Comparison of ENCODE assay signal across 24 cellular contexts in the genomic region with DNA sequence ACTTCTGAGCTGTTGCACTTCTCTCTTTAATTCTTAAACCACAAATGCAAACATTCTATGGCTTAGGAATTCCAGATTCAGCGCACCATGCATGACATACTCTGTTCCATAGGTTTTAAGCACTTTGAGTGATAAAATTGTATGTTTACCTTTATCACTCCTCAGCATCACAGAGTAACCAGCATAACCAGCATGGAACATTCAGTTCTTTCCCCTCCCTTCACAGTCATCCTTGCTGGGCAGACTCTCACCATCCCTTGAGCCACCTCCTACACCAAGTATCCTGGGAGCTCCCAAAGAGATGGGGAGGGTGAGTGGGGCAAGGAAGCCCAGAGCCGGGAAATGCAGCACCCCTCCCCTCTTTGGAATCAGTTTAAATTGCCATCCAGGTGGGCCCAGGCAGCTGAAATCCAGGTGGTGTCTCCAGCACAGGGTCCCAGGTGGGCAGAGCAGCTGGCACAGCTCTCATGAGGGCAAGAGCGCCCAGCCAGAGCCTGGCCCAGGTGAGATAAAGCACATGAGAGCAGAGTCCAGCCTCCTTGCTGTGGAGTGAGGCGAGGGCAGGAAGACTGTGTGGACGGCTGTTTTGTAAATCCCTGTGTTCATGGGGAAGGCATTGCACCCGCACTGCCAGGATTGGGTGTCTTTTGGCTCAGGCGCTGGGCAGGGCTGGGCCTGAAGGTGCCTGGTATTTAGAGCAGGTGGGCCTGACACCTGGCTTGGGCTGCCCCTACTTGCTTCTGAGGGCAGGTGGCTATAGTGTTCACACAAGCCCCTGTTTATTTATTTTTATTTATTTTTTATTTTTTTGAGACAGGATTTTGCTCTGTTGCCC. TPM values are rescaled to one million over a fixed set of nuclear protein-coding genes. Genes with fewer than 3 reads are reported as not detected.
DNase-seq lines count a peak whose midpoint lies in the region; ATAC-seq and TF ChIP-seq lines count a peak whose summit lies in the region.
"Had no signal": no experiment of that assay in that cellular context is flagged by ENCODE, and none has a peak within 500 bp of the region (broad histone marks: within the 10 kb centered on the region; RNA-seq: fewer than 3 reads in every experiment).

No MANE protein-coding gene starts in this region.

- H3K27me3 ChIP-seq in GM23338 (ENCODE audit: insufficient read depth): no peaks in the 10 kb centered on the region
- no peaks in the 10 kb centered on the region for H3K27me3 ChIP-seq in PC-3 (ENCODE audit: low read length)
- no peaks in the 10 kb centered on the region for H3K27me3 ChIP-seq in aorta (ENCODE audit: control insufficient read depth in 1 of 2, insufficient read depth in 2 of 2, low read length in 1 of 2)
- H3K27me3 ChIP-seq: adrenal gland, sigmoid colon, suprapubic skin had no signal

- intact Hi-C loops in PC-3 (cut with micrococcal nuclease) (no loop called here), aorta (cut with DNase I) (no loop called here)

- H3K79me2 ChIP-seq in GM23338 (replicated peaks; ENCODE audit: insufficient read depth) (no peaks in the 10 kb centered on the region), PC-3 (ENCODE audit: low read length) (peaks cover 61% of the 10 kb centered on the region)

- H3K36me3 ChIP-seq in GM23338 (ENCODE audit: insufficient read depth) (no peaks in the 10 kb centered on the region), PC-3 (ENCODE audit: low read depth, low read length) (peaks cover 38% of the 10 kb centered on the region), aorta (ENCODE audit: control insufficient read depth in 1 of 2, insufficient read depth in 2 of 2, low read length in 1 of 2) (no peaks in the 10 kb centered on the region)
- H3K36me3 ChIP-seq: adrenal gland, sigmoid colon, suprapubic skin had no signal

- no peak overlapping the region for H3K4me3 Mint-ChIP-seq in GM23338
- H3K4me3 Mint-ChIP-seq: activated CD8-positive, alpha-beta T cell treated with anti-CD3 and anti-CD28 coated beads, Interleukin-2, amount 10 ng/mL, durations not matched to agents 7 days and 5 days; activated T-cell treated with anti-CD3 and anti-CD28 coated beads, Interleukin-2, amount 50 U/mL, for 24 hours; mesothelial cell of epicardium; nephron; stimulated activated memory B cell treated with anti-CD40 and anti-IgM and Interleukin-4, amounts not matched to agents 10 μg/mL and 1 μg/mL and 100 μg/mL, for 72 hours had no signal

- no peaks in the 10 kb centered on the region for H3K9me3 ChIP-seq in PC-3 (ENCODE audit: low read length)
- H3K9me3 ChIP-seq in aorta (ENCODE audit: control insufficient read depth, low read length): no peaks in the 10 kb centered on the region
- H3K9me3 ChIP-seq: adrenal gland, sigmoid colon, suprapubic skin had no signal

- CTCF ChIA-PET in PC-3 (lab: Charles Lee): no interaction called here

- no peak overlapping the region for H3K4me3 ChIP-seq in GM23338
- H3K4me3 ChIP-seq in PC-3 (ENCODE audit: low read length): no peak overlapping the region
- H3K4me3 ChIP-seq in fibroblast of villous mesenchyme (ENCODE audit: low read depth, low read length): no peak overlapping the region
- no peak overlapping the region for H3K4me3 ChIP-seq in skeletal muscle cell (ENCODE audit: low read depth, low read length)
- H3K4me3 ChIP-seq in aorta (ENCODE audit: low read length in 2 of 2): no peak overlapping the region
- H3K4me3 ChIP-seq: adrenal gland, sigmoid colon, suprapubic skin had no signal

- H3K9me2 ChIP-seq in GM23338 (ENCODE audit: insufficient read depth) (peaks cover 3% of the 10 kb centered on the region; the same call in 1 of the 2 replicates), PC-3 (replicated peaks; ENCODE audit: low read length) (no peaks in the 10 kb centered on the region)

- no peak overlapping the region for H3K9ac ChIP-seq in PC-3 (ENCODE audit: low read length)

- H4K20me1 ChIP-seq in GM23338 (replicated peaks; ENCODE audit: insufficient read depth): no peaks in the 10 kb centered on the region
- no peaks in the 10 kb centered on the region for H4K20me1 ChIP-seq in PC-3 (ENCODE audit: low read length)

- H3K9me3 Mint-ChIP-seq in GM23338: no peaks in the 10 kb centered on the region
- H3K9me3 Mint-ChIP-seq: activated T-cell treated with anti-CD3 and anti-CD28 coated beads, Interleukin-2, amount 50 U/mL, for 24 hours; mesothelial cell of epicardium; nephron; stimulated activated memory B cell treated with anti-CD40 and anti-IgM and Interleukin-4, amounts not matched to agents 10 μg/mL and 1 μg/mL and 100 μg/mL, for 72 hours had no signal

- no TSS peak for BruUV-seq in PC-3 (replicated peaks; lab: Mats Ljungman, UMichigan)

- TF ChIP-seq CTCF in GM23338 (conservative IDR thresholded peaks at IDR 0.05; ENCODE audit: low read depth in 2 of 2) (no peak), PC-3 (conservative IDR thresholded peaks at IDR 0.05; ENCODE audit: low read depth, low read length) (no peak), fibroblast of villous mesenchyme (IDR thresholded peaks at IDR 0.05; ENCODE audit: insufficient read depth, low read depth, low read length) (no peak)

- H3K4me1 ChIP-seq in GM23338 (ENCODE audit: insufficient read depth) (no peaks in the 10 kb centered on the region), PC-3 (ENCODE audit: insufficient read depth, low read length) (peaks cover 10% of the 10 kb centered on the region), aorta (ENCODE audit: control insufficient read depth in 1 of 2, insufficient read depth in 2 of 2, low read length in 2 of 2) (no peaks in the 10 kb centered on the region)
- H3K4me1 ChIP-seq: adrenal gland had no signal

- H3K27ac Mint-ChIP-seq in GM23338: no peak overlapping the region
- H3K27ac Mint-ChIP-seq: activated CD8-positive, alpha-beta T cell treated with anti-CD3 and anti-CD28 coated beads, Interleukin-2, amount 10 ng/mL, durations not matched to agents 7 days and 5 days; activated T-cell treated with anti-CD3 and anti-CD28 coated beads, Interleukin-2, amount 50 U/mL, for 24 hours; mesothelial cell of epicardium; nephron; stimulated activated memory B cell treated with anti-CD40 and anti-IgM and Interleukin-4, amounts not matched to agents 10 μg/mL and 1 μg/mL and 100 μg/mL, for 72 hours had no signal

- H3K4me1 Mint-ChIP-seq in GM23338: no peaks in the 10 kb centered on the region; the same call in 2 of the 3 replicates
- H3K4me1 Mint-ChIP-seq: stimulated activated memory B cell treated with anti-CD40 and anti-IgM and Interleukin-4, amounts not matched to agents 10 μg/mL and 1 μg/mL and 100 μg/mL, for 72 hours had no signal

- H3K4me2 ChIP-seq in GM23338 (no peak overlapping the region), PC-3 (ENCODE audit: low read length) (no peak overlapping the region)

- H3K36me3 Mint-ChIP-seq in GM23338 (ENCODE audit: low read depth): no peaks in the 10 kb centered on the region
- H3K36me3 Mint-ChIP-seq: mesothelial cell of epicardium; stimulated activated memory B cell treated with anti-CD40 and anti-IgM and Interleukin-4, amounts not matched to agents 10 μg/mL and 1 μg/mL and 100 μg/mL, for 72 hours had no signal

- no peak for DNase-seq in GM23338 (ENCODE audit: low spot score)
- no peak for DNase-seq in PC-3
- peak; percentile 84 for DNase-seq in fibroblast of villous mesenchyme (ENCODE audit: low read depth)
- DNase-seq in skeletal muscle cell (ENCODE audit: low read depth): peak; percentile 67
- no peak for DNase-seq in COR-L47 (lab: John Stamatoyannopoulos, UW)
- DNase-seq in globus pallidus (ENCODE audit: low spot score): no peak
- DNase-seq in aorta: no peak
- DNase-seq in NCI-H187 (lab: John Stamatoyannopoulos, UW): no peak
- DNase-seq: activated CD8-positive, alpha-beta T cell treated with anti-CD3 and anti-CD28 coated beads, Interleukin-2, amount 10 ng/mL, durations not matched to agents 7 days and 5 days; activated T-cell treated with anti-CD3 and anti-CD28 coated beads, Interleukin-2, amount 50 U/mL, for 24 hours; adrenal gland; DMS79; glutamatergic neuron; left colon; NCI-H1048; NCI-H2029 treated with DMSO at 0.1 percent for 48 hours; RPMI8226; sigmoid colon; stimulated activated CD4-positive, alpha-beta T cell treated with anti-CD3 and anti-CD28 coated beads, Interleukin-1b, Interleukin-23, amount 100 ng/mL, for 48 hours had no signal

- no peak overlapping the region for H3K27ac ChIP-seq in GM23338 (ENCODE audit: low read depth)
- H3K27ac ChIP-seq in PC-3 (ENCODE audit: low read length): no peak overlapping the region
- H3K27ac ChIP-seq in aorta (ENCODE audit: low read depth in 1 of 2, low read length in 2 of 2): no peak overlapping the region
- H3K27ac ChIP-seq: adrenal gland, sigmoid colon had no signal

- H2AFZ ChIP-seq in GM23338 (0 out of 2 replicates have a peak overlapping the region, but pooled peaks have one; percentile 59), PC-3 (ENCODE audit: low read length) (no peak overlapping the region)

- peaks cover 3% of the 10 kb centered on the region for H3K27me3 Mint-ChIP-seq in GM23338 (ENCODE audit: insufficient read depth, low read depth, poor library complexity)

- ATAC-seq in GM23338 (no peak), PC-3 (peak; percentile 15; the same call in 1 of the 2 replicates), aorta (ENCODE audit: low FRiP score) (no peak)
- ATAC-seq: activated CD4-positive, CD25-positive, alpha-beta regulatory T cell treated with anti-CD3 and anti-CD28 coated beads, Interleukin-2, amount 50 U/mL, for 24 hours; activated CD8-positive, alpha-beta T cell treated with anti-CD3 and anti-CD28 coated beads, Interleukin-2, amount 10 ng/mL, durations not matched to agents 7 days and 5 days; left colon had no signal

- WGBS in aorta, 2 donors: 90 to 93% methylated on average over 7 of the region's 7 CpGs

- POLR2A ChIA-PET in PC-3 (lab: Charles Lee; ENCODE audit: unreplicated experiment): no interaction called here

- H3F3A ChIP-seq in GM23338 (replicated peaks; ENCODE audit: low read depth): no peaks in the 10 kb centered on the region
- no peaks in the 10 kb centered on the region for H3F3A ChIP-seq in PC-3 (ENCODE audit: low read length, unreplicated experiment)

TF ChIP-seq in GM23338, 12 proteins besides CTCF, POLR2A, EP300 and RAD21:
- TF ChIP-seq POLR2AphosphoS5 (IDR thresholded peaks at IDR 0.05; ENCODE audit: low read depth): no peak
- no peak for TF ChIP-seq JUNB (IDR thresholded peaks at IDR 0.05; ENCODE audit: unreplicated experiment)
TF ChIP-seq in GM23338: peak in this region for 0.

RNA-seq across cellular contexts. Expression of gene LAMA3, which starts 36.8 kb away (rescaled TPM):
- total RNA-seq in GM23338 (2014; rRNA removed; shearing (Covaris generic)): 2.6 and 4.9 TPM in 2 replicates
- polyA plus RNA-seq in GM23338 (2016; fragmentation: Nextera tagmentation; extraction: Ambion mirVana) (3.3 and 3.9 TPM in 2 replicates), aorta (10 to 100 TPM in 1 of 2 donors, 1 to 10 TPM in 1; 3.4 to 21.0 TPM)
- total RNA-seq in PC-3 (2014; rRNA removed) (217 and 224 TPM in 2 replicates), fibroblast of villous mesenchyme (2.6 and 5.2 TPM in 2 replicates), aorta (10 to 100 TPM; 14.2 to 29.0 TPM)

Comparison
In these comparisons a context has a peak if more than half of its experiments do, and no peak if none do; other contexts are left out.
1. DNase-seq: peak in fibroblast of villous mesenchyme (single experiment) and skeletal muscle cell (single experiment); none in GM23338 (single experiment), PC-3 (single experiment), COR-L47 (single experiment), globus pallidus (single experiment), aorta (0 of 2) and NCI-H187 (0 of 2).